ENCODE assay signal across 8 cellular contexts in the genomic region with DNA sequence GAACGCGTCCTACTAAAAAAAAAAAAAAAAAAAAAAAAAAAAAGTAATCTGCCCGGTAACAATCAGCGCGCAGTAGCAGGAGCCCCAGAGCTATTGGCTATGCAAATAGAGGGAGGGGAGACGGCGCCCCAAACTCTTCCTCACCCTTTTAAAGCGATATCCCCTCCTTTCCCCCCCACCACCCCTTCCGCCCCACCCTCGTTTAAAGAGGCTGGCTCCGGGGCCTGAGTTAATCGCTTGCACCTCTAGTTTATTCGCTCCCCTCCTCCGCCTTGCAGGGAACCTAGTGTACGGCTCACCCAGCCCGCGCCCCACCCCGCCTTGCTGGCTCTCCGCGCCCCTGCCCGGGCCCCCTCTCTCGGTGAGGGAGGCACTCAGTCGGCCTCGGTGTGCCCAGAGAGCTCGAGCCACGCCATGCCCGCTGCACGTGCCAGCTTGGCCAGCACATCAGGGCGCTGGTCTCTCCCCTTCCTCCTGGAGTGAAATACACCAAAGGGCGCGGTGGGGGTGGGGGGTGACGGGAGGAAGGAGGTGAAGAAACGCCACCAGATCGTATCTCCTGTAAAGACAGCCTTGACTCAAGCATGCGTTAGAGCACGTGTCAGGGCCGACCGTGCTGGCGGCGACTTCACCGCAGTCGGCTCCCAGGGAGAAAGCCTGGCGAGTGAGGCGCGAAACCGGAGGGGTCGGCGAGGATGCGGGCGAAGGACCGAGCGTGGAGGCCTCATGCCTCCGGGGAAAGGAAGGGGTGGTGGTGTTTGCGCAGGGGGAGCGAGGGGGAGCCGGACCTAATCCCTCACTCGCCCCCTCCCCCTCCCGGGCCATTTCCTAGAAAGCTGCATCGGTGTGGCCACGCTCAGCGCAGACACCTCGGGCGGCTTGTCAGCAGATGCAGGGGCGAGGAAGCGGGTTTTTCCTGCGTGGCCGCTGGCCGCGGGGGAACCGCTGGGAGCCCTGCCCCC. TPM values are rescaled to one million over a fixed set of nuclear protein-coding genes. Genes with fewer than 3 reads are reported as not detected.
DNase-seq lines count a peak whose midpoint lies in the region; ATAC-seq, FAIRE-seq and TF ChIP-seq lines count a peak whose summit lies in the region.

No MANE protein-coding gene starts in this region.

- no peak for TF ChIP-seq CTCF in K562 (IDR thresholded peaks at IDR 0.05 in 2 of 3, conservative IDR thresholded peaks at IDR 0.05 in 1 of 3; ENCODE audit: insufficient read depth in 2 of 3, low read depth in 1 of 3, low read length in 3 of 3)

- intact Hi-C loops in K562 (cut with micrococcal nuclease) = no loop called here

- peak overlapping the region; percentile 83 for H3K4me2 ChIP-seq in K562 (ENCODE audit: insufficient read depth, low read length)

- POLR2A ChIA-PET in K562 (lab: Yijun Ruan, JAX) = interaction anchor here (0.6 to 1.2 kb wide), 3 partner anchors 82 to 348 kb away, joined by 3 to 4 read pairs (median 4); no protein-coding TSS in a partner anchor

- H3K27me3 ChIP-seq in ACC112 (ENCODE audit: insufficient read depth, low read length) (peaks cover 42% of the 10 kb centered on the region), K562 (ENCODE audit: control insufficient read depth in 2 of 2, insufficient read depth in 2 of 2, low read length in 2 of 2) (peaks cover 0 to 5% of the 10 kb centered on the region in 2 experiments; a peak in 2 of 5 replicates), small intestine (ENCODE audit: control insufficient read depth in 2 of 2, insufficient read depth in 2 of 2, low read length in 2 of 2) (no peaks in the 10 kb centered on the region)

- TF ChIP-seq RAD21 in K562 (CRISPR knock-in tag; conservative IDR thresholded peaks at IDR 0.05 in 1 of 2, IDR thresholded peaks at IDR 0.05 in 1 of 2) = no peak

- WGBS in K562 (ENCODE audit: insufficient coverage, low coverage, missing lambda C conversion rate) = under 1% methylated on average over 26 of the region's 70 CpGs
- WGBS in small intestine, 3 donors = 0 to 1% (median 0%) methylated on average over 61 to 70 of the region's 70 CpGs

- ATAC-seq in GM19043 (IDR thresholded peaks at IDR 0.05; ENCODE audit: low read depth, unreplicated experiment) = peak; percentile 48
- peak; percentile 37 for ATAC-seq in HG03439 (IDR thresholded peaks at IDR 0.05; ENCODE audit: unreplicated experiment)
- ATAC-seq in K562 = peak; percentile 52

- FAIRE-seq in K562 (lab: Jason Lieb, UNC) (peak; percentile 67), small intestine (lab: Jason Lieb, UNC) (no peak)

- TF ChIP-seq POLR2A in K562 (conservative IDR thresholded peaks at IDR 0.05) = peak; percentile 69

- H3K9me3 ChIP-seq in K562 (replicated peaks; ENCODE audit: control insufficient read depth, insufficient read depth, low read depth, low read length) (no peaks in the 10 kb centered on the region), small intestine (ENCODE audit: control insufficient read depth, low read depth) (no peaks in the 10 kb centered on the region)

- peak overlapping the region; percentile 69 to 86 for H3K9ac ChIP-seq in K562 (ENCODE audit: insufficient read depth in 1 of 2, low read depth in 2 of 2, low read length in 2 of 2)

- no peaks in the 10 kb centered on the region for H3K36me3 ChIP-seq in ACC112 (ENCODE audit: insufficient read depth, low read length)
- peaks cover 15% of the 10 kb centered on the region for H3K36me3 ChIP-seq in K562 (ENCODE audit: control insufficient read depth, insufficient read depth, low read length)
- peaks cover 0 to 2% of the 10 kb centered on the region in 2 donors for H3K36me3 ChIP-seq in small intestine (ENCODE audit: control insufficient read depth in 2 of 2, insufficient read depth in 2 of 2, low read length in 2 of 2)

- H2AFZ ChIP-seq in ACC112 (ENCODE audit: low read length, unreplicated experiment) (peak overlapping the region; percentile 67), K562 (ENCODE audit: low read depth, low read length) (peak overlapping the region; percentile 80)

- H3K27ac ChIP-seq in ACC112 (ENCODE audit: low read depth, low read length) (no peak overlapping the region), K562 (ENCODE audit: extremely low read depth, low read depth, low read length) (peak overlapping the region; percentile 93), small intestine (ENCODE audit: low read depth in 1 of 2, low read length in 1 of 2) (peak overlapping the region; percentile 88 to 98)

- DNase-seq in T-helper 9 cell = peak; percentile 72
- DNase-seq in K562 (ENCODE audit: extremely low read depth in 1 of 4, low spot score in 3 of 4) = peak; percentile 41 to 85 (median 69)
- peak; percentile 64 for DNase-seq in iPS-NIHi7 (ENCODE audit: extremely low spot score)
- peak; percentile 93 for DNase-seq in small intestine
- no peak for DNase-seq in NCI-H1092 (lab: John Stamatoyannopoulos, UW)

- in situ Hi-C loops in K562 (cut with MboI) = no loop called here

- H3K79me2 ChIP-seq in ACC112 (ENCODE audit: control insufficient read depth, insufficient read depth, low read length, unreplicated experiment) (peaks cover 19% of the 10 kb centered on the region), K562 (ENCODE audit: control insufficient read depth, insufficient read depth, low read length) (peaks cover 38% of the 10 kb centered on the region)

- H3K4me1 ChIP-seq in ACC112 (ENCODE audit: control insufficient read depth, insufficient read depth, low read length, unreplicated experiment) (peaks cover 17% of the 10 kb centered on the region), K562 (replicated peaks in 1 of 2; ENCODE audit: control insufficient read depth in 2 of 2, insufficient read depth in 2 of 2, low read length in 2 of 2) (peaks cover 27 to 52% of the 10 kb centered on the region in 2 experiments), small intestine (ENCODE audit: control insufficient read depth in 2 of 2, insufficient read depth in 1 of 2, low read depth in 1 of 2, low read length in 1 of 2) (peaks cover 0 to 6% of the 10 kb centered on the region in 2 donors)

- H4K20me1 ChIP-seq in K562 (replicated peaks; ENCODE audit: control insufficient read depth, insufficient read depth, low read length) = no peaks in the 10 kb centered on the region; the same call in 1 of the 2 replicates

- TF ChIP-seq EP300 in K562 (IDR thresholded peaks at IDR 0.05; ENCODE audit: low read length) = 0 out of 2 replicates have a peak, but pooled peaks have one; percentile 6

- CTCF ChIA-PET in K562 (lab: Yijun Ruan, JAX; ENCODE audit: low intra/inter-chr PET ratio) = no interaction called here

- no peaks in the 10 kb centered on the region for H3K9me1 ChIP-seq in K562 (ENCODE audit: control insufficient read depth, insufficient read depth, low read length)

- H3K4me3 ChIP-seq in ACC112 (ENCODE audit: low read depth, low read length) = peak overlapping the region; percentile 98
- H3K4me3 ChIP-seq in K562 = peak overlapping the region; percentile 81
- H3K4me3 ChIP-seq in small intestine (ENCODE audit: low read depth in 1 of 2, low read length in 2 of 2) = peak overlapping the region; percentile 46 to 76

- no TSS peak for BruUV-seq in K562 (replicated peaks; lab: Mats Ljungman, UMichigan)

TF ChIP-seq in K562, 482 proteins besides CTCF, POLR2A, EP300 and RAD21 (continues in another document):
- TF ChIP-seq TARDBP (IDR thresholded peaks at IDR 0.05) (no peak), SPI1 (IDR thresholded peaks at IDR 0.05; ENCODE audit: borderline replicate concordance, low read depth, low read length) (no peak)

RNA-seq across cellular contexts. Expression of a gene that starts 1.3 kb away (rescaled TPM):
- 52.6 and 55.6 TPM in 2 replicates for total RNA-seq in K562 (2011; cell fraction: chromatin; rRNA removed; ENCODE audit: low replicate concordance)
- 37.4 and 40.2 TPM in 2 replicates for total RNA-seq in K562 (2011; cell fraction: nucleolus; rRNA removed)
- 57.5 and 64.9 TPM in 2 replicates for total RNA-seq in K562 (2011; cell fraction: nucleoplasm; rRNA removed)
- total RNA-seq in K562 (2014; rRNA removed) (39.6 and 52.1 TPM in 2 replicates), K562 (2014; rRNA removed; fragmentation: Illumina TruSeq; extraction: Trizol) (68.9 and 71.9 TPM in 2 replicates), K562 (2015; rRNA removed; fragmentation: Illumina TruSeq; extraction: Trizol) (49.7 and 53.2 TPM in 2 replicates), K562 (2021) (93.5 and 99.3 TPM in 2 replicates)
- polyA plus RNA-seq in K562 (2011; rRNA removed) (36.9 and 42.9 TPM in 2 replicates), K562 (2014; fragmentation: Illumina TruSeq; extraction: Trizol) (12.6 and 13.6 TPM in 2 replicates), K562 (2014; fragmentation: Nextera tagmentation; extraction: Ambion mirVana) (10 to 100 TPM; 13.7 to 47.6 TPM), K562 (2014; rRNA removed) (30.3 and 33.2 TPM in 2 replicates), small intestine (10 to 100 TPM in 1 of 3 donors, 1 to 10 TPM in 2; 5.6 to 38.1 (median 5.9) TPM)
- polyA plus RNA-seq in K562 (2011; cell fraction: cytosol; rRNA removed) = 20.5 and 35.3 TPM in 2 replicates
- 28.5 and 42.5 TPM in 2 replicates for polyA plus RNA-seq in K562 (2011; cell fraction: nucleus; rRNA removed)
- 12.1 and 12.4 TPM in 2 replicates for polyA plus RNA-seq in K562 (2012)
- 109 and 119 TPM in 2 replicates for polyA minus RNA-seq in K562 (2011; rRNA and poly(A)+ RNA removed)
- polyA minus RNA-seq in K562 (2011; cell fraction: cytosol; rRNA and poly(A)+ RNA removed) = 68.1 and 69.3 TPM in 2 replicates
- polyA minus RNA-seq in K562 (2011; cell fraction: nucleus; rRNA and poly(A)+ RNA removed) = 21.5 and 41.5 TPM in 2 replicates

RNA-seq across cellular contexts. Expression of a gene that starts 48.7 kb away (rescaled TPM):
- total RNA-seq in K562 (2011; cell fraction: chromatin; rRNA removed; ENCODE audit: low replicate concordance) = 0.86 TPM in 2 replicates
- 0.66 and 0.67 TPM in 2 replicates for total RNA-seq in K562 (2011; cell fraction: nucleolus; rRNA removed)
- total RNA-seq in K562 (2011; cell fraction: nucleoplasm; rRNA removed) = 0.84 and 0.88 TPM in 2 replicates
- not detected in 2 replicates for total RNA-seq in K562 (2014; rRNA removed)
- 0.38 TPM in 1 of 2 replicates, not detected in the other for total RNA-seq in K562 (2014; rRNA removed; fragmentation: Illumina TruSeq; extraction: Trizol)
- 0.11 TPM in 2 replicates for total RNA-seq in K562 (2015; rRNA removed; fragmentation: Illumina TruSeq; extraction: Trizol)
- 0.07 and 1.0 TPM in 2 replicates for total RNA-seq in K562 (2021)
- polyA plus RNA-seq in K562 (2011; rRNA removed) = 0.11 and 0.61 TPM in 2 replicates
- polyA plus RNA-seq in K562 (2011; cell fraction: cytosol; rRNA removed) = 0.06 and 0.19 TPM in 2 replicates
- polyA plus RNA-seq in K562 (2011; cell fraction: nucleus; rRNA removed) = 0.11 and 0.14 TPM in 2 replicates
- 0.03 and 0.48 TPM in 2 replicates for polyA plus RNA-seq in K562 (2012)
- polyA plus RNA-seq in K562 (2014; fragmentation: Illumina TruSeq; extraction: Trizol) = 0.28 and 0.33 TPM in 2 replicates
- polyA plus RNA-seq in K562 (2014; fragmentation: Nextera tagmentation; extraction: Ambion mirVana) = under 1 TPM; 0.50 to 0.63 TPM
- polyA plus RNA-seq in K562 (2014; rRNA removed) = 0.04 and 0.53 TPM in 2 replicates
- polyA minus RNA-seq in K562 (2011; rRNA and poly(A)+ RNA removed) = 0.15 and 0.42 TPM in 2 replicates
- not detected in 2 replicates for polyA minus RNA-seq in K562 (2011; cell fraction: cytosol; rRNA and poly(A)+ RNA removed)
- 0.27 and 0.44 TPM in 2 replicates for polyA minus RNA-seq in K562 (2011; cell fraction: nucleus; rRNA and poly(A)+ RNA removed)
- 10 to 100 TPM in 1 of 3 donors, 1 to 10 TPM in 2; 4.7 to 10.1 (median 6.2) TPM for polyA plus RNA-seq in small intestine
